Comparison of ENCODE assay signal across 10 cellular contexts in genomic region chr1:197917553-197917812, GRCh38. TPM values are rescaled to one million over a fixed set of nuclear protein-coding genes. Genes with fewer than 3 reads are reported as not detected.
DNase-seq lines count a peak whose midpoint lies in the region; ATAC-seq and TF ChIP-seq lines count a peak whose summit lies in the region.
"Had no signal": no experiment of that assay in that cellular context is flagged by ENCODE, and none has a peak within 500 bp of the region (broad histone marks: within the 10 kb centered on the region; RNA-seq: fewer than 3 reads in every experiment).

No MANE protein-coding gene starts in this region.

- no peaks in the 10 kb centered on the region for H3F3A ChIP-seq in MM.1S (ENCODE audit: insufficient read depth, low read length)

- peaks cover 0 to 23% (median under 1%) of the 10 kb centered on the region in 8 donors for H3K9me3 Mint-ChIP-seq in CD4-positive, alpha-beta memory T cell
- no peaks in the 10 kb centered on the region for H3K9me3 Mint-ChIP-seq in dendritic cell treated with granulocyte-macrophage colony-stimulating factor and Interleukin-4, amounts not matched to agents 40 ng/mL and 50 ng/mL, for 4 days

- peak overlapping the region; percentile 69 to 89 (median 77) for H3K4me3 Mint-ChIP-seq in CD4-positive, alpha-beta memory T cell
- peak overlapping the region; percentile 78 for H3K4me3 Mint-ChIP-seq in dendritic cell treated with granulocyte-macrophage colony-stimulating factor and Interleukin-4, amounts not matched to agents 40 ng/mL and 50 ng/mL, for 4 days

- intact Hi-C loops in CD4-positive, alpha-beta memory T cell (cut with micrococcal nuclease) = no loop called here
- intact Hi-C loops in dendritic cell treated with granulocyte-macrophage colony-stimulating factor and Interleukin-4, amounts not matched to agents 40 ng/mL and 50 ng/mL, for 4 days (cut with micrococcal nuclease) = loop anchor here (10.0 kb wide), 1 partner anchor 237 kb away; the partner anchor contains the start of gene NEK7

- no peak overlapping the region for H3K27ac ChIP-seq in CD4-positive, alpha-beta memory T cell (ENCODE audit: low read depth, low read length)
- H3K27ac ChIP-seq in MM.1S (ENCODE audit: low read length) (no peak overlapping the region), neutrophil (no peak overlapping the region)
- H3K27ac ChIP-seq: transverse colon had no signal

- no peaks in the 10 kb centered on the region for H3K9me2 ChIP-seq in MM.1S (replicated peaks; ENCODE audit: insufficient read depth, low read length)

- no peak for DNase-seq in CD4-positive, alpha-beta memory T cell
- DNase-seq in MM.1S (no peak), NCI-H1048 (lab: John Stamatoyannopoulos, UW) (no peak), DMS53 (lab: John Stamatoyannopoulos, UW) (no peak), ACHN (no peak)
- DNase-seq: activated CD4-positive, alpha-beta T cell treated with anti-CD3 and anti-CD28 coated beads, Interleukin-2, amount 50 U/mL, for 1 hour; transverse colon had no signal

- no peaks in the 10 kb centered on the region for H3K9me3 ChIP-seq in CD4-positive, alpha-beta memory T cell (ENCODE audit: control insufficient read depth in 1 of 2, low read length in 2 of 2)
- H3K9me3 ChIP-seq in MM.1S (replicated peaks; ENCODE audit: insufficient read depth, low read length) (no peaks in the 10 kb centered on the region), neutrophil (no peaks in the 10 kb centered on the region)
- H3K9me3 ChIP-seq: transverse colon had no signal

- peaks cover 98% of the 10 kb centered on the region for H3K27me3 ChIP-seq in CD4-positive, alpha-beta memory T cell (ENCODE audit: insufficient read depth, low read length)
- H3K27me3 ChIP-seq in MM.1S (replicated peaks; ENCODE audit: insufficient read depth, low read length) = peaks cover 75% of the 10 kb centered on the region
- H3K27me3 ChIP-seq in neutrophil = peaks cover 100% of the 10 kb centered on the region

- POLR2A ChIA-PET in CD4-positive, alpha-beta memory T cell (lab: Charles Lee; ENCODE audit: partially characterized antibody) = interaction anchor here (1.5 to 3.4 kb wide), 2 partner anchors 9 to 13 kb away, joined by 4 to 14 read pairs; no protein-coding TSS in a partner anchor

- TF ChIP-seq CTCF in MM.1S (IDR thresholded peaks at IDR 0.05; ENCODE audit: low read length) (no peak), neutrophil (IDR thresholded peaks at IDR 0.05) (no peak)

- no peaks in the 10 kb centered on the region for H3K79me2 ChIP-seq in MM.1S (ENCODE audit: low read length)

- no peaks in the 10 kb centered on the region for H3K36me3 ChIP-seq in CD4-positive, alpha-beta memory T cell (ENCODE audit: insufficient read depth, low read length)
- H3K36me3 ChIP-seq in MM.1S (replicated peaks; ENCODE audit: insufficient read depth, low read length) (no peaks in the 10 kb centered on the region), neutrophil (no peaks in the 10 kb centered on the region)
- H3K36me3 ChIP-seq: transverse colon had no signal

- ATAC-seq in HG03045 (IDR thresholded peaks at IDR 0.05; ENCODE audit: unreplicated experiment) = no peak

- H4K20me1 ChIP-seq in MM.1S (ENCODE audit: insufficient read depth, low read length) = no peaks in the 10 kb centered on the region

- H3K36me3 Mint-ChIP-seq in CD4-positive, alpha-beta memory T cell = no peaks in the 10 kb centered on the region
- no peaks in the 10 kb centered on the region for H3K36me3 Mint-ChIP-seq in dendritic cell treated with granulocyte-macrophage colony-stimulating factor and Interleukin-4, amounts not matched to agents 40 ng/mL and 50 ng/mL, for 4 days (ENCODE audit: low read depth)

- peaks cover 79% of the 10 kb centered on the region for H3K4me1 ChIP-seq in CD4-positive, alpha-beta memory T cell (ENCODE audit: insufficient read depth, low read length)
- H3K4me1 ChIP-seq in MM.1S (ENCODE audit: low read length) (0 out of 2 replicates have a peak, but pooled peaks cover 3% of the 10 kb centered on the region), neutrophil (ENCODE audit: control insufficient read depth in 1 of 2, insufficient read depth in 1 of 2, low read depth in 1 of 2, low read length in 1 of 2) (peaks cover 61 to 64% of the 10 kb centered on the region in 2 experiments)

- peaks cover 83 to 91% of the 10 kb centered on the region in 2 donors for H3K27me3 Mint-ChIP-seq in CD4-positive, alpha-beta memory T cell
- peaks cover 99% of the 10 kb centered on the region for H3K27me3 Mint-ChIP-seq in dendritic cell treated with granulocyte-macrophage colony-stimulating factor and Interleukin-4, amounts not matched to agents 40 ng/mL and 50 ng/mL, for 4 days

- CTCF ChIA-PET in CD4-positive, alpha-beta memory T cell (lab: Charles Lee; ENCODE audit: partially characterized antibody) = interaction anchor here (0.6 to 1.5 kb wide), 3 partner anchors 12 to 100 kb away, joined by 3 read pairs; no protein-coding TSS in a partner anchor

- H3K4me3 ChIP-seq in CD4-positive, alpha-beta memory T cell (ENCODE audit: low read length in 2 of 2) = peak overlapping the region in 1 of 2 donors; percentile 45
- H3K4me3 ChIP-seq in MM.1S (ENCODE audit: low read length) (peak overlapping the region; percentile 69), neutrophil (ENCODE audit: low read depth in 1 of 2, low read length in 1 of 2) (peak overlapping the region; percentile 46 to 55)

- peak overlapping the region; percentile 72 for H2AFZ ChIP-seq in MM.1S (ENCODE audit: low read length)

- no peak overlapping the region; the same call in 1 of the 2 replicates for H3K9ac ChIP-seq in MM.1S (ENCODE audit: low read length)

- peak overlapping the region; percentile 93 for H3K4me2 ChIP-seq in MM.1S (ENCODE audit: low read depth, low read length)

- H3K27ac Mint-ChIP-seq in CD4-positive, alpha-beta memory T cell = peak overlapping the region in 4 of 7 donors; percentile 20 to 90 (median 56)
- H3K27ac Mint-ChIP-seq in dendritic cell treated with granulocyte-macrophage colony-stimulating factor and Interleukin-4, amounts not matched to agents 40 ng/mL and 50 ng/mL, for 4 days = peak overlapping the region; percentile 33

- in situ Hi-C loops in ACHN (cut with HindIII; ENCODE audit: low pct_ligation_motif_present, low pct_unique_long_range_greater_than_20kb, low sequenced_read_pairs) = no loop called here

- H3K4me1 Mint-ChIP-seq in CD4-positive, alpha-beta memory T cell = peaks cover 51 to 88% (median 66%) of the 10 kb centered on the region in 4 donors
- H3K4me1 Mint-ChIP-seq in dendritic cell treated with granulocyte-macrophage colony-stimulating factor and Interleukin-4, amounts not matched to agents 40 ng/mL and 50 ng/mL, for 4 days (ENCODE audit: low read depth) = peaks cover 71% of the 10 kb centered on the region

RNA-seq across cellular contexts. Expression of gene LHX9, which starts 0.3 kb away (rescaled TPM):
- not detected for total RNA-seq in CD4-positive, alpha-beta memory T cell
- not detected for polyA plus RNA-seq in CD4-positive, alpha-beta memory T cell
- total RNA-seq: transverse colon had no signal

RNA-seq across cellular contexts. Expression of gene C1orf53, which starts 15.1 kb away (rescaled TPM):
- total RNA-seq in CD4-positive, alpha-beta memory T cell = not detected
- not detected for polyA plus RNA-seq in CD4-positive, alpha-beta memory T cell
